Comparison of ENCODE assay signal across 14 cellular contexts in genomic region chr5:56183507-56183906, GRCh38. TPM values are rescaled to one million over a fixed set of nuclear protein-coding genes. Genes with fewer than 3 reads are reported as not detected.
DNase-seq lines count a peak whose midpoint lies in the region; ATAC-seq and TF ChIP-seq lines count a peak whose summit lies in the region.
"Had no signal": no experiment of that assay in that cellular context is flagged by ENCODE, and none has a peak within 500 bp of the region (broad histone marks: within the 10 kb centered on the region; RNA-seq: fewer than 3 reads in every experiment).

No MANE protein-coding gene starts in this region.

- H3K4me1 ChIP-seq in PC-3 (ENCODE audit: insufficient read depth, low read length): peaks cover 19% of the 10 kb centered on the region
- H3K4me1 ChIP-seq in skeletal muscle satellite cell (ENCODE audit: control insufficient read depth, insufficient read depth, low read length): peaks cover 16% of the 10 kb centered on the region
- no peaks in the 10 kb centered on the region for H3K4me1 ChIP-seq in prostate gland (replicated peaks)
- H3K4me1 ChIP-seq: left ventricle myocardium inferior had no signal

- WGBS in prostate gland: 59% methylated on average over 4 of the region's 4 CpGs

- intact Hi-C loops in PC-3 (cut with micrococcal nuclease): no loop called here
- intact Hi-C loops in prostate gland (cut with DNase I): no loop called here

- TF ChIP-seq CTCF in GM12865 (IDR thresholded peaks at IDR 0.05; ENCODE audit: insufficient read depth, low read depth, low read length, missing control alignments) (no peak), PC-3 (conservative IDR thresholded peaks at IDR 0.05; ENCODE audit: low read depth, low read length) (no peak), epithelial cell of proximal tubule (conservative IDR thresholded peaks at IDR 0.05; ENCODE audit: low read depth, low read length) (no peak), prostate gland (IDR thresholded peaks at IDR 0.05) (no peak)

- H3K9ac ChIP-seq in PC-3 (ENCODE audit: low read length) (no peak overlapping the region), skeletal muscle satellite cell (ENCODE audit: low read depth, low read length) (no peak overlapping the region)

- H3K27me3 ChIP-seq in PC-3 (ENCODE audit: low read length) (no peaks in the 10 kb centered on the region), skeletal muscle satellite cell (ENCODE audit: control insufficient read depth, insufficient read depth, low read length) (no peaks in the 10 kb centered on the region), prostate gland (replicated peaks; ENCODE audit: insufficient read depth) (no peaks in the 10 kb centered on the region)

- no peak overlapping the region for H2AFZ ChIP-seq in PC-3 (ENCODE audit: low read length)

- H3K4me2 ChIP-seq in PC-3 (ENCODE audit: low read length) (no peak overlapping the region), skeletal muscle satellite cell (ENCODE audit: low read length) (peak overlapping the region; percentile 31)

- H3K4me3 ChIP-seq in GM12865 (ENCODE audit: low read depth, low read length): no peak overlapping the region
- no peak overlapping the region for H3K4me3 ChIP-seq in PC-3 (ENCODE audit: low read length)
- no peak overlapping the region for H3K4me3 ChIP-seq in epithelial cell of proximal tubule (ENCODE audit: low read depth, low read length)
- no peak overlapping the region for H3K4me3 ChIP-seq in skeletal muscle satellite cell (ENCODE audit: low read length)
- H3K4me3 ChIP-seq in prostate gland: no peak overlapping the region
- H3K4me3 ChIP-seq: left ventricle myocardium inferior had no signal

- POLR2A ChIA-PET in PC-3 (lab: Charles Lee; ENCODE audit: unreplicated experiment): no interaction called here

- peak; percentile 9 for DNase-seq in GM12865 (ENCODE audit: low read depth)
- peak; percentile 83 for DNase-seq in PC-3
- DNase-seq in epithelial cell of proximal tubule (ENCODE audit: low read depth): peak; percentile 99
- DNase-seq in mucosa of gallbladder (ENCODE audit: low spot score): no peak
- DNase-seq in NCI-H1417 treated with DMSO at 0.1 percent for 48 hours (lab: John Stamatoyannopoulos, UW): no peak
- no peak for DNase-seq in activated CD4-positive, CD25-positive, alpha-beta regulatory T cell (lab: John Stamatoyannopoulos, UW)
- DNase-seq in prostate gland (ENCODE audit: low spot score): no peak
- DNase-seq: activated T-cell treated with anti-CD3 and anti-CD28 coated beads, Interleukin-2, amount 50 U/mL, for 4 hours; endodermal cell; H7; left ventricle myocardium inferior; NCI-H345 had no signal

- H4K20me1 ChIP-seq in PC-3 (ENCODE audit: low read length): no peaks in the 10 kb centered on the region

- H3K27ac ChIP-seq in PC-3 (ENCODE audit: low read length) (no peak overlapping the region), prostate gland (no peak overlapping the region)
- H3K27ac ChIP-seq: left ventricle myocardium inferior had no signal

- TF ChIP-seq POLR2A in prostate gland (IDR thresholded peaks at IDR 0.05): no peak

- no peaks in the 10 kb centered on the region for H3K9me2 ChIP-seq in PC-3 (replicated peaks; ENCODE audit: low read length)

- CTCF ChIA-PET in PC-3 (lab: Charles Lee): no interaction called here

- peak; percentile 93 for ATAC-seq in PC-3

- no peaks in the 10 kb centered on the region for H3K9me3 ChIP-seq in PC-3 (ENCODE audit: low read length)
- no peaks in the 10 kb centered on the region for H3K9me3 ChIP-seq in skeletal muscle satellite cell (replicated peaks; ENCODE audit: low read length)
- no peaks in the 10 kb centered on the region for H3K9me3 ChIP-seq in prostate gland
- H3K9me3 ChIP-seq: left ventricle myocardium inferior had no signal

- no TSS peak for BruUV-seq in PC-3 (replicated peaks; lab: Mats Ljungman, UMichigan)

- H3K79me2 ChIP-seq in PC-3 (ENCODE audit: low read length): no peaks in the 10 kb centered on the region

- H3K36me3 ChIP-seq in PC-3 (ENCODE audit: low read depth, low read length) (no peaks in the 10 kb centered on the region), skeletal muscle satellite cell (ENCODE audit: insufficient read depth, low read length) (no peaks in the 10 kb centered on the region), prostate gland (no peaks in the 10 kb centered on the region)
- H3K36me3 ChIP-seq: left ventricle myocardium inferior had no signal

- no peaks in the 10 kb centered on the region for H3F3A ChIP-seq in PC-3 (ENCODE audit: low read length, unreplicated experiment)

RNA-seq across cellular contexts. Expression of gene ANKRD55, which starts 49.6 kb away (rescaled TPM):
- not detected in 2 replicates for total RNA-seq in PC-3 (2014; rRNA removed)
- total RNA-seq in epithelial cell of proximal tubule: not detected in 2 replicates
- not detected in 2 replicates for total RNA-seq in skeletal muscle satellite cell (2012; rRNA removed)
- total RNA-seq in mucosa of gallbladder: 0.20 TPM
- 1 to 10 TPM in 1 of 2 donors, not detected in 1; 1.1 TPM for total RNA-seq in prostate gland
- total RNA-seq: H7, HT-29 had no signal

Comparison
In these comparisons a context has a peak if more than half of its experiments do, and no peak if none do; other contexts are left out.
1. DNase-seq: peak in GM12865 (single experiment), PC-3 (single experiment) and epithelial cell of proximal tubule (single experiment); none in mucosa of gallbladder (single experiment), NCI-H1417 treated with DMSO at 0.1 percent for 48 hours (single experiment), activated CD4-positive, CD25-positive, alpha-beta regulatory T cell (0 of 4) and prostate gland (single experiment).